Comparison of ENCODE assay signal across 9 cellular contexts in the genomic region with DNA sequence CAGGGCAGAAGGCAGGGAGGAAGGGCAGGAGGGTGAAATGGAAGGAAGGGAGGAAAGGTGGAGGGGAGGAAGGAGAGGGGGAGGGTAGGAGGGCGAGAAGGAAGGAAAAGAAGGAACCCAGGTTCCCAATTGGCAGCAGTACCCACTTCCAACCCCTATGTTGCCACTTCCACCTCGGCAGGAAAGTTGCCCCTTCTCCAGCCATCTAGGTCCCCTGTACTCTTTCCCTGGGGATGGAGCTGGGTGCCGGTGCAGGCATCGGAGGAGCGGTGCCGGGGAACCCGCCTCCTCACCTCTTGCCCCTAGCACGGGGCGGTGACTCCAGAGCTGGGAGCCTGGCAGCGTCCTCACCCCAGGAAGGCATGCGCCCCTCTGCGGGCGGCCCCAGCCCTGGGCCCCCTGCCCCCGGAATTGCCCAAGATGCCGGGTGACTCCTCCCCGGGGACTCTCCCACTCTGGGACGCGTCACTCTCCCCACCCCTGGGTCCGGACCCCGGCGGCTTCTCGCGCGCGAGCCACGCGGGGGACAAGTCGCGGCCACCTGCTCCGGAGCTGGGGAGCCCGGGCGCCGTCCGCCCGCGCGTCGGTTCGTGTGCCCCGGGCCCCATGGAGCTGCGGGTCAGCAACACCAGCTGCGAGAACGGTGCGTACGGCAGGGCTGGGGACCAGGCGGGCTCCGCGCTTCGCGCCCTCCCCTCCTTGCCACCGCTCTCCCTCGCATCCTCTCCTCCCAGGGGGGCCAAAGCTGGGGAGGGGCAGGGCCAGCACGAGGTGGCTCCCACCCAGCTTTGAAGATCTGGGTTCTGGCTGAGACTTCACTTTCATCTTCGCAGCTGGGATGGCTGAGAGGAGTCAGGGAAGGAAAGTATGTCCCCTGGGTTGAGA. TPM values are rescaled to one million over a fixed set of nuclear protein-coding genes. Genes with fewer than 3 reads are reported as not detected.
DNase-seq lines count a peak whose midpoint lies in the region; ATAC-seq and TF ChIP-seq lines count a peak whose summit lies in the region.
"Had no signal": no experiment of that assay in that cellular context is flagged by ENCODE, and none has a peak within 500 bp of the region (broad histone marks: within the 10 kb centered on the region; RNA-seq: fewer than 3 reads in every experiment).

NIPAL4 (plus strand) TSS at position 499 of the 885 bp plus-strand sequence; CDS start at position 607, 108 bp downstream.

- H3K9me3 ChIP-seq in mucosa of rectum (ENCODE audit: control insufficient read depth in 2 of 2, low read length in 2 of 2): no peaks in the 10 kb centered on the region

- H3K4me3 Mint-ChIP-seq in endothelial cell (ENCODE audit: unreplicated experiment): peak within 1 kb of the TSS; percentile 87
- peak within 1 kb of the TSS; percentile 72 for H3K4me3 Mint-ChIP-seq in stimulated activated naive CD8-positive, alpha-beta T cell treated with anti-CD3 and anti-CD28 coated beads, Interleukin-15, Interleukin-2, amounts not matched to agents 100 ng/mL and 50 ng/mL, for 24 hours

- H3K27ac ChIP-seq in mucosa of rectum (ENCODE audit: low read depth in 2 of 2, low read length in 2 of 2): no peak within 1 kb of the TSS

- DNase-seq in GM13976 (ENCODE audit: low spot score) (peak; percentile 64), endothelial cell (ENCODE audit: low spot score) (peak; percentile 21), T1000 (lab: John Stamatoyannopoulos, UW) (no peak), HK-2 (ENCODE audit: unreplicated experiment) (no peak)
- peak; percentile 55 for DNase-seq in activated CD4-positive, alpha-beta T cell treated with anti-CD3 and anti-CD28 coated beads for 48 hours

- ATAC-seq in HG03354 (IDR thresholded peaks at IDR 0.05; ENCODE audit: poor library complexity, severe bottlenecking, unreplicated experiment): no peak
- ATAC-seq: K562 had no signal

- no peaks in the 10 kb centered on the region for H3K9me3 Mint-ChIP-seq in endothelial cell (ENCODE audit: unreplicated experiment)
- no peaks in the 10 kb centered on the region for H3K9me3 Mint-ChIP-seq in stimulated activated naive CD8-positive, alpha-beta T cell treated with anti-CD3 and anti-CD28 coated beads, Interleukin-15, Interleukin-2, amounts not matched to agents 100 ng/mL and 50 ng/mL, for 24 hours

- H3K27me3 Mint-ChIP-seq in endothelial cell (ENCODE audit: unreplicated experiment): peaks cover 8% of the 10 kb centered on the region
- H3K27me3 Mint-ChIP-seq in stimulated activated naive CD8-positive, alpha-beta T cell treated with anti-CD3 and anti-CD28 coated beads, Interleukin-15, Interleukin-2, amounts not matched to agents 100 ng/mL and 50 ng/mL, for 24 hours: peaks cover 42% of the 10 kb centered on the region

- no peaks in the 10 kb centered on the region for H3K36me3 Mint-ChIP-seq in endothelial cell (ENCODE audit: low read depth, unreplicated experiment)
- H3K36me3 Mint-ChIP-seq in stimulated activated naive CD8-positive, alpha-beta T cell treated with anti-CD3 and anti-CD28 coated beads, Interleukin-15, Interleukin-2, amounts not matched to agents 100 ng/mL and 50 ng/mL, for 24 hours (ENCODE audit: low read depth): no peaks in the 10 kb centered on the region

- TF ChIP-seq CTCF in GM13976 (IDR thresholded peaks at IDR 0.05; ENCODE audit: borderline replicate concordance, control extremely low read depth, extremely low read depth, insufficient read depth, missing control alignments) (no peak), endothelial cell (IDR thresholded peaks at IDR 0.05; ENCODE audit: unreplicated experiment) (no peak)

- peaks cover 7% of the 10 kb centered on the region for H3K4me1 Mint-ChIP-seq in endothelial cell (ENCODE audit: unreplicated experiment)
- peaks cover 32% of the 10 kb centered on the region for H3K4me1 Mint-ChIP-seq in stimulated activated naive CD8-positive, alpha-beta T cell treated with anti-CD3 and anti-CD28 coated beads, Interleukin-15, Interleukin-2, amounts not matched to agents 100 ng/mL and 50 ng/mL, for 24 hours (ENCODE audit: low read depth)

- H3K4me3 ChIP-seq in mucosa of rectum (ENCODE audit: low read length in 2 of 2): peak within 1 kb of the TSS; percentile 47 to 55
- H3K4me3 ChIP-seq: K562 had no signal

- H3K27me3 ChIP-seq in mucosa of rectum (ENCODE audit: control insufficient read depth in 2 of 2, insufficient read depth in 2 of 2, low read length in 2 of 2): peaks cover 13% of the 10 kb centered on the region in 2 donors

- in situ Hi-C loops in GM13976 (cut with MboI; ENCODE audit: low sequenced_read_pairs, unreplicated experiment): no loop called here

- peak within 1 kb of the TSS in 1 of 2 donors; percentile 31 for H3K9ac ChIP-seq in mucosa of rectum (ENCODE audit: low read depth in 1 of 2, low read length in 2 of 2)

- H3K4me1 ChIP-seq in mucosa of rectum (ENCODE audit: control insufficient read depth in 2 of 2, insufficient read depth in 2 of 2, low read length in 2 of 2): peaks cover 0 to 11% of the 10 kb centered on the region in 2 donors

- H3K27ac Mint-ChIP-seq in endothelial cell (ENCODE audit: unreplicated experiment): no peak within 1 kb of the TSS
- peak within 1 kb of the TSS; percentile 49 for H3K27ac Mint-ChIP-seq in stimulated activated naive CD8-positive, alpha-beta T cell treated with anti-CD3 and anti-CD28 coated beads, Interleukin-15, Interleukin-2, amounts not matched to agents 100 ng/mL and 50 ng/mL, for 24 hours

- H3K36me3 ChIP-seq in mucosa of rectum (ENCODE audit: control insufficient read depth in 2 of 2, insufficient read depth in 2 of 2, low read length in 2 of 2): no peaks in the 10 kb centered on the region

RNA-seq across cellular contexts. Expression of gene NIPAL4, which starts in this region (rescaled TPM):
- total RNA-seq in endothelial cell (ENCODE audit: unreplicated experiment): not detected
- total RNA-seq: K562 had no signal

Comparison
In these comparisons a context has a peak if more than half of its experiments do, and no peak if none do; other contexts are left out.
1. Peak in DNase-seq in endothelial cell; RNA of the gene not detected or under 1 TPM.
2. DNase-seq: peak in GM13976 (single experiment) and activated CD4-positive, alpha-beta T cell treated with anti-CD3 and anti-CD28 coated beads for 48 hours (single experiment); none in T1000 (single experiment) and HK-2 (single experiment).